9 cellular contexts compared by ENCODE assay signal in genomic region chr2:152647417-152648010, GRCh38.
A peak's percentile ranks its signal among the peaks of the same experiment; 100 is the strongest.
DNase-seq lines count a peak whose midpoint lies in the region; ATAC-seq, FAIRE-seq and TF ChIP-seq lines count a peak whose summit lies in the region.
"Had no signal": no experiment of that assay in that cellular context is flagged by ENCODE, and none has a peak within 500 bp of the region (broad histone marks: within the 10 kb centered on the region; RNA-seq: fewer than 3 reads in every experiment).

No MANE protein-coding gene starts in this region.

- H3K36me3 Mint-ChIP-seq in activated naive CD8-positive, alpha-beta T cell treated with anti-CD3 and anti-CD28 coated beads for 36 hours, result peaks cover 5% of the 10 kb centered on the region

- peaks cover 1% of the 10 kb centered on the region for H3K4me1 Mint-ChIP-seq in activated naive CD8-positive, alpha-beta T cell treated with anti-CD3 and anti-CD28 coated beads for 36 hours
- H3K4me1 Mint-ChIP-seq: activated CD4-positive, alpha-beta memory T cell treated with anti-CD3 and anti-CD28 coated beads, Interleukin-2, amount 10 ng/mL, durations not matched to agents 7 days and 5 days had no signal

- H3K27ac ChIP-seq in right atrium auricular region, result peak overlapping the region; percentile 10 to 41
- peak overlapping the region; percentile 1 to 32 for H3K27ac ChIP-seq in small intestine (ENCODE audit: low read depth in 1 of 2, low read length in 1 of 2)

- no peak for TF ChIP-seq CTCF in right atrium auricular region (IDR thresholded peaks at IDR 0.05)

- no peaks in the 10 kb centered on the region for H3K9me3 Mint-ChIP-seq in activated naive CD8-positive, alpha-beta T cell treated with anti-CD3 and anti-CD28 coated beads for 36 hours
- H3K9me3 Mint-ChIP-seq: activated CD4-positive, alpha-beta memory T cell treated with anti-CD3 and anti-CD28 coated beads, Interleukin-2, amount 10 ng/mL, durations not matched to agents 7 days and 5 days had no signal

- 15 to 50% (median 31%) methylated on average over 10 of the region's 10 CpGs for WGBS in small intestine, 3 donors

- H3K9me3 ChIP-seq in right atrium auricular region (no peaks in the 10 kb centered on the region), small intestine (ENCODE audit: control insufficient read depth, low read depth) (no peaks in the 10 kb centered on the region)

- no peak for ATAC-seq in HG03097 (IDR thresholded peaks at IDR 0.05; ENCODE audit: low FRiP score, unreplicated experiment)

- H3K4me1 ChIP-seq in right atrium auricular region, result peaks cover 0 to 23% of the 10 kb centered on the region in 2 donors
- peaks cover 0 to 2% of the 10 kb centered on the region in 2 donors for H3K4me1 ChIP-seq in small intestine (ENCODE audit: control insufficient read depth in 2 of 2, insufficient read depth in 1 of 2, low read depth in 1 of 2, low read length in 1 of 2)

- H3K4me3 Mint-ChIP-seq in activated naive CD8-positive, alpha-beta T cell treated with anti-CD3 and anti-CD28 coated beads for 36 hours, result no peak overlapping the region
- H3K4me3 Mint-ChIP-seq: activated CD4-positive, alpha-beta memory T cell treated with anti-CD3 and anti-CD28 coated beads, Interleukin-2, amount 10 ng/mL, durations not matched to agents 7 days and 5 days had no signal

- H3K36me3 ChIP-seq in right atrium auricular region, result no peaks in the 10 kb centered on the region
- H3K36me3 ChIP-seq in small intestine (ENCODE audit: control insufficient read depth in 2 of 2, insufficient read depth in 2 of 2, low read length in 2 of 2), result peaks cover 2 to 3% of the 10 kb centered on the region in 2 donors

- H3K27ac Mint-ChIP-seq in activated naive CD8-positive, alpha-beta T cell treated with anti-CD3 and anti-CD28 coated beads for 36 hours, result peak overlapping the region; percentile 23
- H3K27ac Mint-ChIP-seq: activated CD4-positive, alpha-beta memory T cell treated with anti-CD3 and anti-CD28 coated beads, Interleukin-2, amount 10 ng/mL, durations not matched to agents 7 days and 5 days had no signal

- H3K27me3 ChIP-seq in right atrium auricular region (no peaks in the 10 kb centered on the region), small intestine (ENCODE audit: control insufficient read depth in 2 of 2, insufficient read depth in 2 of 2, low read length in 2 of 2) (no peaks in the 10 kb centered on the region)

- FAIRE-seq in small intestine (lab: Jason Lieb, UNC), result no peak

- DNase-seq in M059J (ENCODE audit: low read depth), result peak; percentile 29
- no peak for DNase-seq in activated naive CD8-positive, alpha-beta T cell treated with anti-CD3 and anti-CD28 coated beads for 36 hours
- DNase-seq in right atrium auricular region (ENCODE audit: low spot score), result no peak
- peak; percentile 77 for DNase-seq in small intestine
- DNase-seq in NK-92 (lab: John Stamatoyannopoulos, UW; ENCODE audit: unreplicated experiment), result no peak
- no peak for DNase-seq in KG1 (lab: John Stamatoyannopoulos, UW)
- DNase-seq in NAMALWA (ENCODE audit: low spot score), result no peak
- DNase-seq: activated CD4-positive, alpha-beta memory T cell treated with anti-CD3 and anti-CD28 coated beads, Interleukin-2, amount 10 ng/mL, durations not matched to agents 7 days and 5 days had no signal

- H3K27me3 Mint-ChIP-seq in activated naive CD8-positive, alpha-beta T cell treated with anti-CD3 and anti-CD28 coated beads for 36 hours, result no peaks in the 10 kb centered on the region
- H3K27me3 Mint-ChIP-seq: activated CD4-positive, alpha-beta memory T cell treated with anti-CD3 and anti-CD28 coated beads, Interleukin-2, amount 10 ng/mL, durations not matched to agents 7 days and 5 days had no signal

- no peak overlapping the region for H3K4me3 ChIP-seq in right atrium auricular region
- no peak overlapping the region for H3K4me3 ChIP-seq in small intestine (ENCODE audit: low read depth in 1 of 2, low read length in 2 of 2)

Comparison
In these comparisons a context has a peak if more than half of its experiments do, and no peak if none do; other contexts are left out.
1. DNase-seq: peak in M059J (single experiment) and small intestine (single experiment); none in activated naive CD8-positive, alpha-beta T cell treated with anti-CD3 and anti-CD28 coated beads for 36 hours (single experiment), right atrium auricular region (single experiment), NK-92 (single experiment), KG1 (single experiment) and NAMALWA (single experiment).